1 cellular context compared by ENCODE assay signal in genomic region chrX:55120767-55121358, GRCh38.
TF ChIP-seq lines count a peak whose summit lies in the region.

No MANE protein-coding gene starts in this region.

TF ChIP-seq in GM23338, 12 proteins besides CTCF, POLR2A, EP300 and RAD21:
- TF ChIP-seq ZNF114 (CRISPR knock-in tag; IDR thresholded peaks at IDR 0.05) (no peak), EZH2 (IDR thresholded peaks at IDR 0.05; ENCODE audit: low read depth, unreplicated experiment) (no peak), JUNB (IDR thresholded peaks at IDR 0.05; ENCODE audit: unreplicated experiment) (no peak), NANOG (IDR thresholded peaks at IDR 0.05; ENCODE audit: borderline replicate concordance) (no peak), ZNF331 (CRISPR knock-in tag; IDR thresholded peaks at IDR 0.05; ENCODE audit: low read depth) (no peak), POLR2AphosphoS5 (IDR thresholded peaks at IDR 0.05; ENCODE audit: low read depth) (no peak), STAT1 (IDR thresholded peaks at IDR 0.05; ENCODE audit: unreplicated experiment) (no peak), CREB1 (CRISPR knock-in tag; IDR thresholded peaks at IDR 0.05; ENCODE audit: low read depth) (no peak), REST (IDR thresholded peaks at IDR 0.05; ENCODE audit: unreplicated experiment) (no peak), EZH2phosphoT487 (IDR thresholded peaks at IDR 0.05; ENCODE audit: unreplicated experiment) (no peak), ETS1 (IDR thresholded peaks at IDR 0.05) (no peak), ZNF462 (CRISPR knock-in tag; IDR thresholded peaks at IDR 0.05) (no peak)
